8 cellular contexts compared by ENCODE assay signal in the genomic region with DNA sequence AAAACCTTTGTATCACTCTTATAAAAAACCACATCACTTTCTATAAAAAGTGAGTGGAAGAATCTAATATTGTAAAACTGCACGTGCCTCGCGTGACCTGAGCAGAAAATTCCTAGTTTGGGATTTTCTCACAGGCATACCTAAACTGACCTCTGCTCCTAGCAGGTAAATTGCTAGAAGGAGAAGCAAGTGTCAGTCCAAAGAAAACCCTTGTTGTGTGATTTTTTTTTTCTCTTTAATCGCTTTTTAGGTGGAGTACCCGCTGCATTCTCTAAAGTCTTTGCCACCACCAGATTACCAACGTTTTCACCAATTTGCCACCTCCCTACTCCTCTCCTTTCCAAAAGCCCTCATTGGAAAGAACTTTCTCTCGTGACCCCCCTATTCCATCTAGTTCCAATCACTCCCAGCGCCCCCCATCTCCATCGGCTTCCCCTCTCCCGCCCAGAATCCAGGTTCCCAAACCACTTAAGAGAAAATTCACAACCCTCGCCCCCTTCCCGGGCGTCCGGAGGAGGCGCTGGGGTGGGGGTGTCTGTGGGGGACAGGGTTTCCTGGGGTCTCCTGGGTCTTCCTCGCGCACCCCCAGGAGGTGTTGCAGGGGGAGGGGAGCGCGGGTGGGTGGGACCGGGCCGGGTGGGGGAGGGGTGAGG. TPM values are rescaled to one million over a fixed set of nuclear protein-coding genes. Genes with fewer than 3 reads are reported as not detected.
DNase-seq lines count a peak whose midpoint lies in the region; ATAC-seq and TF ChIP-seq lines count a peak whose summit lies in the region.

No MANE protein-coding gene starts in this region.

- H3K4me3 ChIP-seq in heart right ventricle (peak overlapping the region; percentile 38 to 99 (median 92)), astrocyte of the cerebellum (ENCODE audit: low read depth, low read length) (peak overlapping the region; percentile 63), lower lobe of right lung (peak overlapping the region; percentile 88), uterus (peak overlapping the region; percentile 87 to 95)

- TF ChIP-seq POLR2A in uterus (IDR thresholded peaks at IDR 0.05): no peak

- 15 to 19% methylated on average over 19 to 21 of the region's 21 CpGs for WGBS in heart right ventricle, 2 donors

- H3K36me3 ChIP-seq in heart right ventricle (peaks cover 0 to 8% (median 0%) of the 10 kb centered on the region in 9 donors), lower lobe of right lung (no peaks in the 10 kb centered on the region), uterus (no peaks in the 10 kb centered on the region)

- ATAC-seq in heart right ventricle (peak in 1 of 8 donors; percentile 21), lower lobe of right lung (no peak), GM21737 (IDR thresholded peaks at IDR 0.05; ENCODE audit: unreplicated experiment) (no peak)

- H3K27ac ChIP-seq in heart right ventricle (peak overlapping the region in 9 of 10 donors; percentile 34 to 95 (median 91)), lower lobe of right lung (peak overlapping the region; percentile 89), uterus (peak overlapping the region; percentile 94 to 97)

- in situ Hi-C loops in astrocyte of the cerebellum (cut with HindIII; ENCODE audit: low sequenced_read_pairs): no loop called here

- TF ChIP-seq CTCF in heart right ventricle (IDR thresholded peaks at IDR 0.05) (no peak), astrocyte of the cerebellum (IDR thresholded peaks at IDR 0.05; ENCODE audit: low read depth, low read length, missing control alignments) (no peak), lower lobe of right lung (IDR thresholded peaks at IDR 0.05) (no peak), uterus (IDR thresholded peaks at IDR 0.05) (no peak)

- H3K27me3 ChIP-seq in heart right ventricle: no peaks in the 10 kb centered on the region
- H3K27me3 ChIP-seq in lower lobe of right lung (ENCODE audit: low read depth): no peaks in the 10 kb centered on the region
- H3K27me3 ChIP-seq in uterus: no peaks in the 10 kb centered on the region

- H3K4me1 ChIP-seq in heart right ventricle (peaks cover 5 to 34% (median 31%) of the 10 kb centered on the region in 9 donors), lower lobe of right lung (peaks cover 45% of the 10 kb centered on the region), uterus (no peaks in the 10 kb centered on the region)

- no peaks in the 10 kb centered on the region for H3K9me3 ChIP-seq in heart right ventricle
- no peaks in the 10 kb centered on the region for H3K9me3 ChIP-seq in lower lobe of right lung
- H3K9me3 ChIP-seq in uterus: no peaks in the 10 kb centered on the region

- DNase-seq in heart right ventricle (no peak), cardiac septum (ENCODE audit: low spot score) (no peak), astrocyte of the cerebellum (ENCODE audit: low read depth) (no peak), lower lobe of right lung (no peak), uterus (no peak), cerebellum (ENCODE audit: low spot score) (no peak), T1000 (lab: John Stamatoyannopoulos, UW) (no peak)

- intact Hi-C loops in heart right ventricle (cut with DNase I): loop anchor here in 5 of 10 donors (10.0 kb wide), 3 partner anchors 71 to 621 kb away; partner anchors contain the start of gene UBE2E2 (in 3 of the 5)
- intact Hi-C loops in cardiac septum (cut with DNase I): loop anchor here (5.0 kb wide), 3 partner anchors 63 to 603 kb away; partner anchors contain the start of genes NKIRAS1, RPL15 and UBE2E2
- intact Hi-C loops in lower lobe of right lung (cut with DNase I): no loop called here
- intact Hi-C loops in uterus (cut with DNase I; ENCODE audit: low total_unique reads): no loop called here

RNA-seq across cellular contexts. Expression of gene UBE2E1, which starts 0.4 kb away (rescaled TPM):
- total RNA-seq in heart right ventricle (10 to 100 TPM; 59.7 to 88.8 (median 65.9) TPM), cardiac septum (59.7 TPM), lower lobe of right lung (87.8 TPM), uterus (100 to 1,000 TPM in 2 of 4 donors, 10 to 100 TPM in 2; 67.9 to 158 (median 95.7) TPM), cerebellum (76.2 TPM)
- 10 to 100 TPM; 45.2 to 64.9 TPM for polyA plus RNA-seq in heart right ventricle
